In the genomic region with DNA sequence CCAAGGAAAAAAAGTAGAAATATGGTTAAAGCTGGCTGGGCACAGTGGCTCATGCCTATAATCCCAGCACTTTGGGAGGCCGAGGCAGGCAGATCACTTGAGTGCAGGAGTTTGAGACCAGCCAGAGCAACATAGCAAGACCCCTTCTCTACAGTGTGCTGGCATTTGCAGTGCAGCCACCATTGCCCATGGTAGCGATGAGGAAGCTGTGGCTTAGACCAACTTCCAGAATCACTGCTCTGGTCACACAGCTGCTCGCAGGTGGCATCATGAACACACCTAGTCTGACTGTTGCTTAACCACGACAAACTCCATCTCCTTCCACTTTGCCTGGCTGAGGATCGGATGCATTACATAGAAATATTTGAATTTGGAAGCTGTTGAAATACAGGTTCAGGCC, we compare ENCODE assay signal across 20 cellular contexts.
DNase-seq lines count a peak whose midpoint lies in the region; ATAC-seq, FAIRE-seq and TF ChIP-seq lines count a peak whose summit lies in the region.
"Had no signal": no experiment of that assay in that cellular context is flagged by ENCODE, and none has a peak within 500 bp of the region (broad histone marks: within the 10 kb centered on the region; RNA-seq: fewer than 3 reads in every experiment).

No MANE protein-coding gene starts in this region.

- H3K9me3 Mint-ChIP-seq in WTC11, result no peaks in the 10 kb centered on the region
- H3K9me3 Mint-ChIP-seq: activated naive CD8-positive, alpha-beta T cell treated with anti-CD3 and anti-CD28 coated beads for 36 hours; type B pancreatic cell had no signal

- ATAC-seq in Right ventricle myocardium inferior (no peak), WTC11 (no peak)

- H3K36me3 ChIP-seq in left ventricle myocardium inferior (no peaks in the 10 kb centered on the region), muscle layer of duodenum (ENCODE audit: control insufficient read depth in 1 of 2, insufficient read depth in 2 of 2, low read length in 2 of 2) (no peaks in the 10 kb centered on the region)
- H3K36me3 ChIP-seq: brain microvascular endothelial cell had no signal

- no peaks in the 10 kb centered on the region for H3K27me3 ChIP-seq in left ventricle myocardium inferior (ENCODE audit: low read depth)
- H3K27me3 ChIP-seq in muscle layer of duodenum (ENCODE audit: low read depth, low read length), result no peaks in the 10 kb centered on the region
- H3K27me3 ChIP-seq: brain microvascular endothelial cell, dorsolateral prefrontal cortex had no signal

- H3K4me1 ChIP-seq in left ventricle myocardium inferior (peaks cover 75% of the 10 kb centered on the region), muscle layer of duodenum (ENCODE audit: control insufficient read depth in 1 of 2, insufficient read depth in 2 of 2, low read length in 2 of 2) (peaks cover 10 to 35% of the 10 kb centered on the region in 2 donors)

- H3K9me3 ChIP-seq in left ventricle myocardium inferior (replicated peaks) (no peaks in the 10 kb centered on the region), muscle layer of duodenum (ENCODE audit: control insufficient read depth in 1 of 2, low read length in 2 of 2) (no peaks in the 10 kb centered on the region)

- TF ChIP-seq POLR2A in H54 (IDR thresholded peaks at IDR 0.05; ENCODE audit: low read depth, low read length), result no peak

- POLR2A ChIA-PET in WTC11 (lab: Charles Lee), result interaction anchor here (0.5 kb wide), 1 partner anchor 17 kb away, joined by 3 read pairs; no protein-coding TSS in a partner anchor

- no peak for TF ChIP-seq CTCF in left ventricle myocardium inferior (IDR thresholded peaks at IDR 0.05; ENCODE audit: borderline replicate concordance)
- TF ChIP-seq CTCF in WTC11 (IDR thresholded peaks at IDR 0.05), result no peak

- CTCF ChIA-PET in WTC11 (lab: Charles Lee), result no interaction called here

- 0 out of 2 replicates have a peak, but pooled peaks cover 4% of the 10 kb centered on the region for H3K36me3 Mint-ChIP-seq in WTC11

- peaks cover 59% of the 10 kb centered on the region for H3K4me1 Mint-ChIP-seq in WTC11

- H3K27ac ChIP-seq in left ventricle myocardium inferior (replicated peaks) (peak overlapping the region; percentile 89), muscle layer of duodenum (ENCODE audit: low read length) (peak overlapping the region; percentile 92)

- H3K27me3 Mint-ChIP-seq in WTC11 (ENCODE audit: low read depth), result no peaks in the 10 kb centered on the region
- H3K27me3 Mint-ChIP-seq: activated naive CD8-positive, alpha-beta T cell treated with anti-CD3 and anti-CD28 coated beads for 36 hours; type B pancreatic cell had no signal

- H3K27ac Mint-ChIP-seq in WTC11, result peak overlapping the region; percentile 22
- H3K27ac Mint-ChIP-seq: activated naive CD8-positive, alpha-beta T cell treated with anti-CD3 and anti-CD28 coated beads for 36 hours; type B pancreatic cell had no signal

- H3K4me3 ChIP-seq in left ventricle myocardium inferior (no peak overlapping the region), muscle layer of duodenum (ENCODE audit: low read depth in 1 of 2, low read length in 2 of 2) (no peak overlapping the region)
- H3K4me3 ChIP-seq: dorsolateral prefrontal cortex had no signal

- intact Hi-C loops in left ventricle myocardium inferior (cut with micrococcal nuclease), result no loop called here
- intact Hi-C loops in Right ventricle myocardium inferior (cut with DNase I), result loop anchor here (5.0 kb wide), 1 partner anchor 97 kb away; no protein-coding TSS in a partner anchor
- intact Hi-C loops in head of caudate nucleus (cut with DNase I), result no loop called here

- FAIRE-seq in H54 (lab: Jason Lieb, UNC), result no peak
- FAIRE-seq: small intestine had no signal

- H3K4me3 Mint-ChIP-seq in WTC11, result no peak overlapping the region
- H3K4me3 Mint-ChIP-seq: activated naive CD8-positive, alpha-beta T cell treated with anti-CD3 and anti-CD28 coated beads for 36 hours; type B pancreatic cell had no signal

- no peak for DNase-seq in left ventricle myocardium inferior
- DNase-seq in Right ventricle myocardium inferior (ENCODE audit: missing footprints), result no peak
- DNase-seq in WTC11 (ENCODE audit: low spot score), result no peak
- DNase-seq in COR-L47 (lab: John Stamatoyannopoulos, UW), result no peak
- DNase-seq in head of caudate nucleus, result no peak
- no peak for DNase-seq in NCI-H748 treated with DMSO at 0.1 percent for 48 hours (lab: John Stamatoyannopoulos, UW)
- no peak for DNase-seq in H54 (ENCODE audit: insufficient read length, low spot score)
- DNase-seq: ACHN; activated CD4-positive, alpha-beta T cell treated with anti-CD3 and anti-CD28 coated beads, Interleukin-2, amount 50 U/mL, for 4 hours; activated naive CD8-positive, alpha-beta T cell treated with anti-CD3 and anti-CD28 coated beads for 36 hours; activated T-cell treated with anti-CD3 and anti-CD28 coated beads, Interleukin-2, amount 50 U/mL, for 48 hours; brain microvascular endothelial cell; dorsolateral prefrontal cortex; GOT3; NCI-H1694 treated with DMSO at 0.1 percent for 48 hours; nucleus accumbens; OCI-M1; small intestine had no signal

TF ChIP-seq in WTC11, 78 proteins besides CTCF, POLR2A, EP300 and RAD21:
- TF ChIP-seq CREM (CRISPR knock-in tag; IDR thresholded peaks at IDR 0.05) (no peak), ZNF121 (CRISPR knock-in tag; IDR thresholded peaks at IDR 0.05) (peak; percentile 68)
- TF ChIP-seq, protein P1, sequence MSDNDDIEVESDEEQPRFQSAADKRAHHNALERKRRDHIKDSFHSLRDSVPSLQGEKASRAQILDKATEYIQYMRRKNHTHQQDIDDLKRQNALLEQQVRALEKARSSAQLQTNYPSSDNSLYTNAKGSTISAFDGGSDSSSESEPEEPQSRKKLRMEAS (CRISPR knock-in tag; IDR thresholded peaks at IDR 0.05), result no peak
